Comparison of ENCODE assay signal across 12 cellular contexts in the genomic region with DNA sequence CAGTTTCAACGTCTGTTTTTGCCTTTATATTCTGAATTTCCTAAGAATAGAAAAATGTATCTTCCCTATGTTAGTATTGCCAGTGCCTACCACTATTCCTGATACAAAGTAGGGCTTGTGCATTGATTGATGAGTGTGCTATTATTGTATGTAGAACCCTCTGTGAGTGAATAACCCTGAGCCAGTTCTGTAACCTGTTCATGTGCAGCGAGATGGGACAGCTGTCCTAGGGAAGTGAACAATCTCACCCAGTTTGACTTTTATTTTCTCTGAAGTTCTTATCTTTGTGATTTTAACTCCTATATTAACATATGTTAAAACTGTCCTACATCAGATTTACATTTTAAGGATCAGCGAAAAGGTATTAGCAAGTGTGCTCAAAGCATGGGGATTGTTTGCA.
"Had no signal": no experiment of that assay in that cellular context is flagged by ENCODE, and none has a peak within 500 bp of the region (broad histone marks: within the 10 kb centered on the region; RNA-seq: fewer than 3 reads in every experiment).

No MANE protein-coding gene starts in this region.

- H3K36me3 ChIP-seq: esophagus squamous epithelium, heart right ventricle, WERI-Rb-1 had no signal

- H3K9ac ChIP-seq: parathyroid adenoma had no signal

- H3K27ac ChIP-seq: esophagus squamous epithelium, heart right ventricle, parathyroid adenoma, skin epidermis, WERI-Rb-1 had no signal

- H2AFZ ChIP-seq: parathyroid adenoma had no signal

- H3K4me3 ChIP-seq: esophagus squamous epithelium, heart right ventricle, skin epidermis had no signal

- ATAC-seq: activated CD8-positive, alpha-beta T cell treated with anti-CD3 and anti-CD28 coated beads, Interleukin-2, amount 10 ng/mL, durations not matched to agents 7 days and 5 days; heart right ventricle; left ventricle myocardium superior had no signal

- DNase-seq: activated CD8-positive, alpha-beta memory T cell treated with anti-CD3 and anti-CD28 coated beads, Interleukin-2, amount 50 U/mL, for 48 hours; esophagus squamous epithelium; heart right ventricle; left ventricle myocardium superior; retina; stimulated activated naive CD4-positive, alpha-beta T cell treated with Interleukin-2 at 50 U/mL for 16 hours; trophoblast cell; WERI-Rb-1 had no signal

- H3K79me2 ChIP-seq: parathyroid adenoma had no signal

- H3K27ac Mint-ChIP-seq: activated CD8-positive, alpha-beta T cell treated with anti-CD3 and anti-CD28 coated beads, Interleukin-2, amount 10 ng/mL, durations not matched to agents 7 days and 5 days had no signal

- H3K9me3 ChIP-seq: esophagus squamous epithelium, heart right ventricle had no signal

- H3K4me3 Mint-ChIP-seq: activated CD8-positive, alpha-beta T cell treated with anti-CD3 and anti-CD28 coated beads, Interleukin-2, amount 10 ng/mL, durations not matched to agents 7 days and 5 days; activated naive CD8-positive, alpha-beta T cell treated with anti-CD3 and anti-CD28 coated beads, Interleukin-2, amount 50 U/mL, for 24 hours had no signal

- H3K9me3 Mint-ChIP-seq: activated naive CD8-positive, alpha-beta T cell treated with anti-CD3 and anti-CD28 coated beads, Interleukin-2, amount 50 U/mL, for 24 hours had no signal

- H3K27me3 Mint-ChIP-seq: activated naive CD8-positive, alpha-beta T cell treated with anti-CD3 and anti-CD28 coated beads, Interleukin-2, amount 50 U/mL, for 24 hours had no signal

- H3K27me3 ChIP-seq: esophagus squamous epithelium, heart right ventricle had no signal

- H3K4me1 ChIP-seq: esophagus squamous epithelium, parathyroid adenoma had no signal
